ENCODE assay signal across 36 cellular contexts in genomic region chr2:220309215-220309614, GRCh38.
"Had no signal": no experiment of that assay in that cellular context is flagged by ENCODE, and none has a peak within 500 bp of the region (broad histone marks: within the 10 kb centered on the region; RNA-seq: fewer than 3 reads in every experiment).

No MANE protein-coding gene starts in this region.

- H3K27ac ChIP-seq: adrenal gland, body of pancreas, brain microvascular endothelial cell, breast epithelium, cardiac muscle cell, colonic mucosa, VCaP had no signal

- H3K27me3 ChIP-seq: adrenal gland, body of pancreas, brain microvascular endothelial cell, breast epithelium, cardiac muscle cell, colonic mucosa had no signal

- H3K4me1 ChIP-seq: adrenal gland, body of pancreas, breast epithelium, colonic mucosa had no signal

- FAIRE-seq: astrocyte, TTC549 had no signal

- H3K36me3 ChIP-seq: adrenal gland, brain microvascular endothelial cell, breast epithelium, cardiac muscle cell, colonic mucosa had no signal

- H3K9me3 ChIP-seq: adrenal gland, body of pancreas, breast epithelium, colonic mucosa had no signal

- ATAC-seq: activated CD8-positive, alpha-beta T cell treated with anti-CD3 and anti-CD28 coated beads for 36 hours; activated naive CD4-positive, alpha-beta T cell treated with anti-CD3 and anti-CD28 coated beads, Interleukin-2, amount 50 U/mL, for 72 hours; activated T-cell treated with anti-CD3 and anti-CD28 coated beads, Interleukin-2, amount 50 U/mL, for 4 hours; activated T-cell treated with anti-CD3 and anti-CD28 coated beads, Interleukin-2, amount 50 U/mL, for 72 hours; activated T-helper 17 cell treated with anti-CD3 and anti-CD28 coated beads, Interleukin-2, amount 50 U/mL, for 72 hours; body of pancreas had no signal

- H3K4me3 ChIP-seq: adrenal gland, body of pancreas, breast epithelium, cardiac muscle cell, colonic mucosa had no signal

- DNase-seq: activated B cell treated with CpG ODN at 0.5 μM for 24 hours; activated CD4-positive, alpha-beta memory T cell treated with anti-CD3 and anti-CD28 coated beads for 36 hours; activated CD4-positive, alpha-beta T cell treated with anti-CD3 and anti-CD28 coated beads for 4 hours; activated CD4-positive, alpha-beta T cell treated with anti-CD3 and anti-CD28 coated beads, Interleukin-2, amount 10 ng/mL, durations not matched to agents 24 days and 14 days; activated CD4-positive, alpha-beta T cell treated with anti-CD3 and anti-CD28 coated beads, Interleukin-2, amount 50 U/mL, for 1 hour; activated CD4-positive, alpha-beta T cell treated with anti-CD3 and anti-CD28 coated beads, Interleukin-2, amount 50 U/mL, for 4 hours; activated CD4-positive, CD25-positive, alpha-beta regulatory T cell treated with anti-CD3 and anti-CD28 coated beads, Interleukin-2, amount 50 U/mL, for 72 hours; activated CD8-positive, alpha-beta memory T cell treated with anti-CD3 and anti-CD28 coated beads, Interleukin-2, amount 50 U/mL, for 4 hours; activated CD8-positive, alpha-beta T cell treated with anti-CD3 and anti-CD28 coated beads for 36 hours; activated effector memory CD4-positive, alpha-beta T cell treated with anti-CD3 and anti-CD28 coated beads, Interleukin-2, amount 50 U/mL, for 16 hours; activated gamma-delta T cell treated with Interleukin-2 at 50 U/mL for 16 hours; activated naive CD4-positive, alpha-beta T cell; activated naive CD4-positive, alpha-beta T cell treated with anti-CD3 and anti-CD28 coated beads for 36 hours; activated naive CD4-positive, alpha-beta T cell treated with anti-CD3 and anti-CD28 coated beads, Interleukin-2, amount 50 U/mL, for 16 hours; activated naive CD8-positive, alpha-beta T cell treated with anti-CD3 and anti-CD28 coated beads for 36 hours; activated T-cell treated with anti-CD3 and anti-CD28 coated beads for 4 hours; activated T-cell treated with anti-CD3 and anti-CD28 coated beads, Interleukin-2, amount 50 U/mL, for 1 hour; activated T-cell treated with anti-CD3 and anti-CD28 coated beads, Interleukin-2, amount 50 U/mL, for 4 hours; activated T-cell treated with anti-CD3 and anti-CD28 coated beads, Interleukin-2, amount 50 U/mL, for 72 hours; adrenal gland; amniotic stem cell; aorta; body of pancreas; brain microvascular endothelial cell; caudate nucleus; cerebellar nuclear complex; colonic mucosa; T-helper 2 cell; T-helper 9 cell had no signal
